In genomic region chr10:75294518-75294865, GRCh38 we compare ENCODE assay signal across 8 cellular contexts. TPM values are rescaled to one million over a fixed set of nuclear protein-coding genes. Genes with fewer than 3 reads are reported as not detected.
DNase-seq lines count a peak whose midpoint lies in the region; ATAC-seq and TF ChIP-seq lines count a peak whose summit lies in the region.

No MANE protein-coding gene starts in this region.

- ATAC-seq in GM19351 (IDR thresholded peaks at IDR 0.05; ENCODE audit: unreplicated experiment): peak; percentile 14
- ATAC-seq in GM18873 (IDR thresholded peaks at IDR 0.05; ENCODE audit: low FRiP score, unreplicated experiment): no peak
- ATAC-seq in GM21381 (IDR thresholded peaks at IDR 0.05; ENCODE audit: unreplicated experiment): no peak

- peak overlapping the region; percentile 13 for H3K9ac ChIP-seq in parathyroid adenoma

- H3K36me3 ChIP-seq in SJSA1: no peaks in the 10 kb centered on the region
- H3K36me3 ChIP-seq in parathyroid adenoma (ENCODE audit: control insufficient read depth, insufficient read depth, low read length): no peaks in the 10 kb centered on the region

- H3K27me3 ChIP-seq in SJSA1 (replicated peaks) (no peaks in the 10 kb centered on the region), parathyroid adenoma (ENCODE audit: control insufficient read depth, insufficient read depth, low read length) (no peaks in the 10 kb centered on the region)

- H3K79me2 ChIP-seq in parathyroid adenoma: no peaks in the 10 kb centered on the region

- peak overlapping the region; percentile 84 for H3K4me2 ChIP-seq in parathyroid adenoma (ENCODE audit: low read length)

- H3K9me3 ChIP-seq in SJSA1 (replicated peaks) (no peaks in the 10 kb centered on the region), parathyroid adenoma (ENCODE audit: control insufficient read depth, low read length) (no peaks in the 10 kb centered on the region)

- H2AFZ ChIP-seq in parathyroid adenoma: peak overlapping the region; percentile 97

- H3K4me3 ChIP-seq in SJSA1 (peak overlapping the region; percentile 65), foreskin fibroblast (ENCODE audit: low read depth in 1 of 2, low read length in 2 of 2) (peak overlapping the region; percentile 53 to 60), parathyroid adenoma (ENCODE audit: low read depth, low read length) (peak overlapping the region; percentile 58)

- peaks cover 19% of the 10 kb centered on the region for H3K4me1 ChIP-seq in SJSA1 (replicated peaks)
- peaks cover 29% of the 10 kb centered on the region for H3K4me1 ChIP-seq in parathyroid adenoma

- no peak for DNase-seq in SJSA1 (ENCODE audit: low read depth in 1 of 2, low spot score in 2 of 2)
- DNase-seq in foreskin fibroblast: peak in 1 of 2 donors; percentile 28
- DNase-seq in ecto neural progenitor cell (ENCODE audit: low spot score): no peak
- no peak for DNase-seq in NCI-H748 treated with DMSO at 0.1 percent for 48 hours (lab: John Stamatoyannopoulos, UW)

- TF ChIP-seq CTCF in foreskin fibroblast (IDR thresholded peaks at IDR 0.05; ENCODE audit: low read depth, low read length) (no peak), parathyroid adenoma (IDR thresholded peaks at IDR 0.05) (no peak)

- H3K27ac ChIP-seq in SJSA1: no peak overlapping the region
- H3K27ac ChIP-seq in parathyroid adenoma: peak overlapping the region; percentile 77

RNA-seq across cellular contexts. Expression of gene COMTD1, which starts 58.7 kb away (rescaled TPM):
- total RNA-seq in SJSA1 (2014; rRNA removed; shearing (Covaris generic)): 8.8 and 19.7 TPM in 2 replicates
